Comparison of ENCODE assay signal across 15 cellular contexts in genomic region chr18:13463526-13463925, GRCh38.
DNase-seq lines count a peak whose midpoint lies in the region; ATAC-seq and TF ChIP-seq lines count a peak whose summit lies in the region.
"Had no signal": no experiment of that assay in that cellular context is flagged by ENCODE, and none has a peak within 500 bp of the region (broad histone marks: within the 10 kb centered on the region; RNA-seq: fewer than 3 reads in every experiment).

No MANE protein-coding gene starts in this region.

- peaks cover 8% of the 10 kb centered on the region for H3K9me3 Mint-ChIP-seq in activated B cell treated with CpG ODN at 0.5 μM for 24 hours
- H3K9me3 Mint-ChIP-seq in stimulated activated effector memory CD8-positive, alpha-beta T cell treated with anti-CD3 and anti-CD28 coated beads, Interleukin-12 subunit alpha, Interleukin-12 subunit beta, amount 100 ng/mL, for 72 hours, result peaks cover 3% of the 10 kb centered on the region

- H3K27me3 Mint-ChIP-seq in activated B cell treated with CpG ODN at 0.5 μM for 24 hours, result peaks cover under 1% of the 10 kb centered on the region

- H3K4me1 Mint-ChIP-seq in activated B cell treated with CpG ODN at 0.5 μM for 24 hours, result peaks cover 29% of the 10 kb centered on the region
- peaks cover 49% of the 10 kb centered on the region for H3K4me1 Mint-ChIP-seq in stimulated activated effector memory CD8-positive, alpha-beta T cell treated with anti-CD3 and anti-CD28 coated beads, Interleukin-12 subunit alpha, Interleukin-12 subunit beta, amount 100 ng/mL, for 72 hours

- peak overlapping the region in 1 of 59 donors; percentile 8 for H3K4me3 ChIP-seq in dorsolateral prefrontal cortex
- H3K4me3 ChIP-seq: ascending aorta, transverse colon had no signal

- no peaks in the 10 kb centered on the region for H3K27me3 ChIP-seq in dorsolateral prefrontal cortex
- H3K27me3 ChIP-seq: ascending aorta, transverse colon had no signal

- in situ Hi-C loops in ACHN (cut with HindIII; ENCODE audit: low pct_ligation_motif_present, low pct_unique_long_range_greater_than_20kb, low sequenced_read_pairs), result no loop called here

- intact Hi-C loops in activated B cell treated with CpG ODN at 0.5 μM for 24 hours (cut with micrococcal nuclease) (loop anchor here (5.0 kb wide), 1 partner anchor 264 kb away; the partner anchor contains the start of genes FAM210A and RNMT), dorsolateral prefrontal cortex (cut with DNase I) (no loop called here)

- peak overlapping the region; percentile 50 for H3K27ac Mint-ChIP-seq in activated B cell treated with CpG ODN at 0.5 μM for 24 hours
- H3K27ac Mint-ChIP-seq in stimulated activated effector memory CD8-positive, alpha-beta T cell treated with anti-CD3 and anti-CD28 coated beads, Interleukin-12 subunit alpha, Interleukin-12 subunit beta, amount 100 ng/mL, for 72 hours, result peak overlapping the region; percentile 98

- peak overlapping the region in 31 of 59 donors; percentile 2 to 67 (median 35) for H3K27ac ChIP-seq in dorsolateral prefrontal cortex

- CTCF ChIA-PET in activated B cell treated with CpG ODN at 0.5 μM for 24 hours (lab: Charles Lee), result interaction anchor here (1.0 kb wide), 1 partner anchor 247 kb away, joined by 3 read pairs; no protein-coding TSS in a partner anchor

- no peak overlapping the region for H3K4me3 Mint-ChIP-seq in activated B cell treated with CpG ODN at 0.5 μM for 24 hours
- H3K4me3 Mint-ChIP-seq in stimulated activated effector memory CD8-positive, alpha-beta T cell treated with anti-CD3 and anti-CD28 coated beads, Interleukin-12 subunit alpha, Interleukin-12 subunit beta, amount 100 ng/mL, for 72 hours, result no peak overlapping the region

- peak; percentile 21 for DNase-seq in activated naive CD4-positive, alpha-beta T cell treated with Interleukin-2 at 50 U/mL for 16 hours
- DNase-seq in activated naive CD4-positive, alpha-beta T cell treated with anti-CD3 and anti-CD28 coated beads, Interleukin-2, amount 50 U/mL, for 16 hours, result no peak
- DNase-seq in activated B cell treated with CpG ODN at 0.5 μM for 24 hours (no peak), dorsolateral prefrontal cortex (peak in 2 of 10 donors; percentile 47 to 63), occipital lobe (lab: John Stamatoyannopoulos, UW) (no peak), ACHN (no peak)
- DNase-seq in stimulated activated effector memory CD8-positive, alpha-beta T cell treated with anti-CD3 and anti-CD28 coated beads, Interleukin-12 subunit alpha, Interleukin-12 subunit beta, amount 100 ng/mL, for 72 hours (ENCODE audit: low spot score in 2 of 2), result no peak
- DNase-seq: HCEC 1CT, Kasumi-1, left ventricle myocardium superior, NCI-H1930, T-helper 9 cell, transverse colon had no signal

- ATAC-seq in activated B cell treated with CpG ODN at 0.5 μM for 24 hours (ENCODE audit: low read depth) (no peak), GM21526 (IDR thresholded peaks at IDR 0.05; ENCODE audit: low FRiP score, unreplicated experiment) (no peak)
- peak; percentile 73 for ATAC-seq in stimulated activated effector memory CD8-positive, alpha-beta T cell treated with anti-CD3 and anti-CD28 coated beads, Interleukin-12 subunit alpha, Interleukin-12 subunit beta, amount 100 ng/mL, for 72 hours
- ATAC-seq: left ventricle myocardium superior had no signal

- peaks cover 18% of the 10 kb centered on the region for H3K36me3 Mint-ChIP-seq in activated B cell treated with CpG ODN at 0.5 μM for 24 hours (ENCODE audit: low read depth)
- H3K36me3 Mint-ChIP-seq in stimulated activated effector memory CD8-positive, alpha-beta T cell treated with anti-CD3 and anti-CD28 coated beads, Interleukin-12 subunit alpha, Interleukin-12 subunit beta, amount 100 ng/mL, for 72 hours, result no peaks in the 10 kb centered on the region

- POLR2A ChIA-PET in activated B cell treated with CpG ODN at 0.5 μM for 24 hours (lab: Charles Lee), result interaction anchor here (0.6 kb wide), 1 partner anchor 290 kb away, joined by 4 read pairs; no protein-coding TSS in a partner anchor

- TF ChIP-seq CTCF in activated B cell treated with CpG ODN at 0.5 μM for 24 hours (IDR thresholded peaks at IDR 0.05) (no peak), dorsolateral prefrontal cortex (IDR thresholded peaks at IDR 0.05 in 54 of 56, conservative IDR thresholded peaks at IDR 0.05 in 2 of 56; ENCODE audit: low read depth in 1 of 56, partially characterized antibody in 56 of 56) (no peak)
